In genomic region chr13:45974500-45974899, GRCh38 we compare ENCODE assay signal across 17 cellular contexts.
DNase-seq lines count a peak whose midpoint lies in the region; ATAC-seq, FAIRE-seq and TF ChIP-seq lines count a peak whose summit lies in the region.
"Had no signal": no experiment of that assay in that cellular context is flagged by ENCODE, and none has a peak within 500 bp of the region (broad histone marks: within the 10 kb centered on the region; RNA-seq: fewer than 3 reads in every experiment).

No MANE protein-coding gene starts in this region.

- no peak overlapping the region for H3K27ac ChIP-seq in keratinocyte (ENCODE audit: control insufficient read depth, insufficient read depth, low read length)
- H3K27ac ChIP-seq: BLaER1, HL-60 had no signal

- peak; percentile 35 for DNase-seq in ELR (ENCODE audit: low read depth)
- DNase-seq in RPMI7951 (ENCODE audit: low read depth), result peak; percentile 6
- peak; percentile 21 for DNase-seq in bronchial epithelial cell (ENCODE audit: low read depth)
- DNase-seq in keratinocyte (ENCODE audit: low read depth, low spot score), result peak; percentile 42
- DNase-seq in G401 (ENCODE audit: low spot score), result no peak
- DNase-seq in effector CD8-positive, alpha-beta T cell (lab: John Stamatoyannopoulos, UW), result no peak
- DNase-seq: 8988T; CD4-positive, alpha-beta memory T cell; DMS153; DMS79; H9; IMR-90 had no signal

- no peak overlapping the region for H2AFZ ChIP-seq in keratinocyte (ENCODE audit: control insufficient read depth, low read length)

- H3K9ac ChIP-seq in keratinocyte (ENCODE audit: control insufficient read depth, extremely low read depth, insufficient read depth, low read length), result no peak overlapping the region
- H3K9ac ChIP-seq: BLaER1 had no signal

- no peaks in the 10 kb centered on the region for H3K9me1 ChIP-seq in keratinocyte (ENCODE audit: control insufficient read depth, extremely low read depth, insufficient read depth, low read length)

- no peaks in the 10 kb centered on the region for H4K20me1 ChIP-seq in keratinocyte (ENCODE audit: control insufficient read depth, extremely low read depth, insufficient read depth, low read length)
- H4K20me1 ChIP-seq: BLaER1 had no signal

- ATAC-seq in HG02970 (IDR thresholded peaks at IDR 0.05; ENCODE audit: low FRiP score, unreplicated experiment), result no peak
- ATAC-seq: GM12878 had no signal

- no peak overlapping the region for H3K4me2 ChIP-seq in keratinocyte (ENCODE audit: control insufficient read depth, extremely low read depth, insufficient read depth, low read depth, low read length)
- H3K4me2 ChIP-seq: BLaER1 had no signal

- TF ChIP-seq CTCF in bronchial epithelial cell (IDR thresholded peaks at IDR 0.05; ENCODE audit: insufficient read depth, low read length, severe bottlenecking), result no peak
- no peak for TF ChIP-seq CTCF in keratinocyte (optimal IDR thresholded peaks at IDR 0.05 in 1 of 3, IDR thresholded peaks at IDR 0.05 in 1 of 3, conservative IDR thresholded peaks at IDR 0.05 in 1 of 3; ENCODE audit: extremely low read depth in 1 of 3, insufficient read depth in 2 of 3, low read length in 3 of 3)

- dilution Hi-C loops in keratinocyte (cut with MboI; ENCODE audit: extremely low pct_ligation_motif_present, low sequenced_read_pairs), result no loop called here

- in situ Hi-C loops in G401 (cut with HindIII; ENCODE audit: low sequenced_read_pairs), result no loop called here

- peaks cover 6% of the 10 kb centered on the region for H3K79me2 ChIP-seq in keratinocyte (ENCODE audit: control insufficient read depth, insufficient read depth, low read length)

- H3K4me1 ChIP-seq in keratinocyte (ENCODE audit: control insufficient read depth, extremely low read depth, insufficient read depth, low read length), result peaks cover 6% of the 10 kb centered on the region
- H3K4me1 ChIP-seq: BLaER1 had no signal

- no peaks in the 10 kb centered on the region for H3K9me3 ChIP-seq in keratinocyte (ENCODE audit: control insufficient read depth, low read depth, low read length)
- H3K9me3 ChIP-seq: BLaER1 had no signal

- H3K36me3 ChIP-seq in bronchial epithelial cell (ENCODE audit: control insufficient read depth, insufficient read depth, low read length) (peaks cover 5% of the 10 kb centered on the region), keratinocyte (ENCODE audit: control insufficient read depth in 2 of 2, extremely low read depth in 1 of 2, insufficient read depth in 2 of 2, low read length in 2 of 2) (peaks cover 8 to 25% of the 10 kb centered on the region in 2 experiments)

- FAIRE-seq in bronchial epithelial cell (lab: Jason Lieb, UNC) (peak; percentile 28), keratinocyte (lab: Jason Lieb, UNC) (no peak)
- FAIRE-seq: GM12878, H1 had no signal

- H3K4me3 ChIP-seq in bronchial epithelial cell (ENCODE audit: low read depth, low read length) (no peak overlapping the region), keratinocyte (ENCODE audit: control insufficient read depth in 2 of 3, extremely low read depth in 1 of 3, insufficient read depth in 2 of 3, low read depth in 1 of 3, low read length in 3 of 3) (no peak overlapping the region)
- H3K4me3 ChIP-seq: BLaER1, GM12878 had no signal

- H3K27me3 ChIP-seq in bronchial epithelial cell (ENCODE audit: control insufficient read depth, insufficient read depth, low read length), result no peaks in the 10 kb centered on the region
- no peaks in the 10 kb centered on the region for H3K27me3 ChIP-seq in keratinocyte (ENCODE audit: control insufficient read depth, extremely low read depth, insufficient read depth, low read length)
- H3K27me3 ChIP-seq: BLaER1 had no signal

Comparison
In these comparisons a context has a peak if more than half of its experiments do, and no peak if none do; other contexts are left out.
1. DNase-seq: peak in ELR (single experiment), RPMI7951 (single experiment), bronchial epithelial cell (single experiment) and keratinocyte (single experiment); none in G401 (single experiment) and effector CD8-positive, alpha-beta T cell (single experiment).